In genomic region chr3:24133942-24134341, GRCh38 we compare ENCODE assay signal across 25 cellular contexts.
"Had no signal": no experiment of that assay in that cellular context is flagged by ENCODE, and none has a peak within 500 bp of the region (broad histone marks: within the 10 kb centered on the region; RNA-seq: fewer than 3 reads in every experiment).

No MANE protein-coding gene starts in this region.

- H3K27ac Mint-ChIP-seq: activated CD8-positive, alpha-beta T cell treated with anti-CD3 and anti-CD28 coated beads, Interleukin-2, amount 10 ng/mL, durations not matched to agents 7 days and 5 days; activated naive CD4-positive, alpha-beta T cell treated with anti-CD3 and anti-CD28 coated beads, Interleukin-2, amount 50 U/mL, for 24 hours; activated T-helper 1 cell treated with anti-CD3 and anti-CD28 coated beads, Interleukin-12 subunit alpha, Interleukin-12 subunit beta, Interleukin-2, Interleukin-4 antibody, amounts not matched to agents 30 ng/mL and 10 ng/mL and 1 ng/mL, durations not matched to agents 14 hours and 24 hours and 36 hours; T-helper 2 cell treated with Interferon-gamma antibody and Interleukin-4, amounts not matched to agents 5 μg/mL and 100 μg/mL, for 36 hours; WTC11 had no signal

- H3K27me3 ChIP-seq: body of pancreas, SJSA1 had no signal

- DNase-seq: activated CD4-positive, alpha-beta T cell treated with anti-CD3 and anti-CD28 coated beads for 48 hours; activated CD4-positive, alpha-beta T cell treated with anti-CD3 and anti-CD28 coated beads, Interleukin-2, amount 50 U/mL, for 4 hours; activated CD4-positive, CD25-positive, alpha-beta regulatory T cell treated with anti-CD3 and anti-CD28 coated beads, Interleukin-2, amount 50 U/mL, for 72 hours; activated CD8-positive, alpha-beta T cell treated with anti-CD3 and anti-CD28 coated beads, Interleukin-2, amount 10 ng/mL, durations not matched to agents 7 days and 5 days; activated effector memory CD4-positive, alpha-beta T cell treated with Interleukin-2 at 50 U/mL for 16 hours; activated naive CD4-positive, alpha-beta T cell; activated T-cell treated with anti-CD3 and anti-CD28 coated beads, Interleukin-2, amount 50 U/mL, for 24 hours; aorta; body of pancreas; central memory CD4-positive, alpha-beta T cell; NCI-H1105 treated with DMSO at 0.1 percent for 48 hours; NCI-H1436 treated with DMSO at 0.1 percent for 48 hours; NCI-H187; NCI-H2081; NCI-H510A treated with DMSO at 0.1 percent for 48 hours; NCI-H69; PC-3; SHP77; SW 1271 had no signal

- H3K36me3 ChIP-seq: SJSA1 had no signal

- H3K36me3 Mint-ChIP-seq: activated naive CD4-positive, alpha-beta T cell treated with anti-CD3 and anti-CD28 coated beads, Interleukin-2, amount 50 U/mL, for 24 hours; WTC11 had no signal

- H3K4me3 ChIP-seq: body of pancreas, SJSA1 had no signal

- H3K4me1 Mint-ChIP-seq: activated naive CD4-positive, alpha-beta T cell treated with anti-CD3 and anti-CD28 coated beads, Interleukin-2, amount 50 U/mL, for 24 hours had no signal

- H3K4me3 Mint-ChIP-seq: activated CD8-positive, alpha-beta T cell treated with anti-CD3 and anti-CD28 coated beads, Interleukin-2, amount 10 ng/mL, durations not matched to agents 7 days and 5 days; activated naive CD4-positive, alpha-beta T cell treated with anti-CD3 and anti-CD28 coated beads, Interleukin-2, amount 50 U/mL, for 24 hours; activated T-cell treated with anti-CD3 and anti-CD28 coated beads, Interleukin-2, amount 50 U/mL, for 24 hours; activated T-helper 1 cell treated with anti-CD3 and anti-CD28 coated beads, Interleukin-12 subunit alpha, Interleukin-12 subunit beta, Interleukin-2, Interleukin-4 antibody, amounts not matched to agents 30 ng/mL and 10 ng/mL and 1 ng/mL, durations not matched to agents 14 hours and 24 hours and 36 hours; T-helper 2 cell treated with Interferon-gamma antibody and Interleukin-4, amounts not matched to agents 5 μg/mL and 100 μg/mL, for 36 hours; WTC11 had no signal

- H3K27me3 Mint-ChIP-seq: activated naive CD4-positive, alpha-beta T cell treated with anti-CD3 and anti-CD28 coated beads, Interleukin-2, amount 50 U/mL, for 24 hours; activated T-cell treated with anti-CD3 and anti-CD28 coated beads, Interleukin-2, amount 50 U/mL, for 24 hours had no signal

- H3K27ac ChIP-seq: body of pancreas, SJSA1 had no signal

- H3K9me3 Mint-ChIP-seq: activated naive CD4-positive, alpha-beta T cell treated with anti-CD3 and anti-CD28 coated beads, Interleukin-2, amount 50 U/mL, for 24 hours; activated T-cell treated with anti-CD3 and anti-CD28 coated beads, Interleukin-2, amount 50 U/mL, for 24 hours; activated T-helper 1 cell treated with anti-CD3 and anti-CD28 coated beads, Interleukin-12 subunit alpha, Interleukin-12 subunit beta, Interleukin-2, Interleukin-4 antibody, amounts not matched to agents 30 ng/mL and 10 ng/mL and 1 ng/mL, durations not matched to agents 14 hours and 24 hours and 36 hours; T-helper 2 cell treated with Interferon-gamma antibody and Interleukin-4, amounts not matched to agents 5 μg/mL and 100 μg/mL, for 36 hours; WTC11 had no signal

- ATAC-seq: activated CD8-positive, alpha-beta T cell treated with anti-CD3 and anti-CD28 coated beads, Interleukin-2, amount 10 ng/mL, durations not matched to agents 7 days and 5 days; body of pancreas; PC-3; SK-N-SH treated with all-trans-retinoic acid at 6 μM for 48 hours; WTC11 had no signal

- H3K9me3 ChIP-seq: body of pancreas, SJSA1 had no signal
